16 cellular contexts compared by ENCODE assay signal in genomic region chr11:9399466-9399865, GRCh38. TPM values are rescaled to one million over a fixed set of nuclear protein-coding genes. Genes with fewer than 3 reads are reported as not detected.
DNase-seq lines count a peak whose midpoint lies in the region; ATAC-seq and TF ChIP-seq lines count a peak whose summit lies in the region.
"Had no signal": no experiment of that assay in that cellular context is flagged by ENCODE, and none has a peak within 500 bp of the region (broad histone marks: within the 10 kb centered on the region; RNA-seq: fewer than 3 reads in every experiment).

No MANE protein-coding gene starts in this region.

- no peak for TF ChIP-seq CTCF in SK-N-SH (IDR thresholded peaks at IDR 0.05)
- no peak for TF ChIP-seq CTCF in HEK293 (tag by site-specific recombination; IDR thresholded peaks at IDR 0.05)
- no peak for TF ChIP-seq CTCF in osteoblast (IDR thresholded peaks at IDR 0.05; ENCODE audit: extremely low read depth, low read depth, low read length)

- no peak overlapping the region for H2AFZ ChIP-seq in SK-N-SH (ENCODE audit: low read depth)
- no peak overlapping the region for H2AFZ ChIP-seq in osteoblast (ENCODE audit: low read length)

- peaks cover 3 to 41% of the 10 kb centered on the region in 2 experiments for H3K36me3 ChIP-seq in SK-N-SH (replicated peaks in 1 of 2; ENCODE audit: control insufficient read depth in 1 of 2, insufficient read depth in 2 of 2, low read length in 1 of 2)
- peaks cover under 1 to 19% of the 10 kb centered on the region in 2 experiments; a peak in 2 of 3 replicates for H3K36me3 ChIP-seq in HEK293 (ENCODE audit: control insufficient read depth in 2 of 2, insufficient read depth in 1 of 2, low read length in 2 of 2)
- H3K36me3 ChIP-seq in osteoblast (ENCODE audit: insufficient read depth, low read length), result no peaks in the 10 kb centered on the region
- H3K36me3 ChIP-seq: prostate gland had no signal

- peaks cover 100% of the 10 kb centered on the region for H3K79me2 ChIP-seq in SK-N-SH (ENCODE audit: insufficient read depth)
- peaks cover 97% of the 10 kb centered on the region for H3K79me2 ChIP-seq in osteoblast (ENCODE audit: insufficient read depth, low read length)

- H4K20me1 ChIP-seq in SK-N-SH (ENCODE audit: insufficient read depth), result peaks cover 90% of the 10 kb centered on the region
- peaks cover 50% of the 10 kb centered on the region for H4K20me1 ChIP-seq in osteoblast (ENCODE audit: insufficient read depth, low read length)

- H3K4me3 ChIP-seq in SK-N-SH (ENCODE audit: low read depth in 2 of 2, low read length in 1 of 2) (no peak overlapping the region), HEK293 (ENCODE audit: low read depth, low read length) (no peak overlapping the region), osteoblast (ENCODE audit: insufficient read depth, low read length) (no peak overlapping the region)
- H3K4me3 ChIP-seq: prostate gland, spleen had no signal

- TF ChIP-seq EP300 in SK-N-SH (IDR thresholded peaks at IDR 0.05; ENCODE audit: borderline replicate concordance in 1 of 2, low read depth in 1 of 2, low read length in 1 of 2), result no peak

- H3K4me2 ChIP-seq in SK-N-SH (peak overlapping the region; percentile 30; the same call in 1 of the 2 replicates), osteoblast (ENCODE audit: insufficient read depth, low read length) (peak overlapping the region; percentile 2)

- H3K9me2 ChIP-seq in SK-N-SH, result no peaks in the 10 kb centered on the region

- intact Hi-C loops in head of caudate nucleus (cut with DNase I), result no loop called here

- no peak for ATAC-seq in SK-N-SH treated with all-trans-retinoic acid at 6 μM for 48 hours
- ATAC-seq in esophagus mucosa, result no peak
- no peak for ATAC-seq in GM21447 (IDR thresholded peaks at IDR 0.05; ENCODE audit: unreplicated experiment)
- ATAC-seq: natural killer cell had no signal

- H3K27me3 ChIP-seq in SK-N-SH (ENCODE audit: insufficient read depth) (no peaks in the 10 kb centered on the region), osteoblast (ENCODE audit: insufficient read depth, low read length) (no peaks in the 10 kb centered on the region)
- H3K27me3 ChIP-seq: spleen had no signal

- CTCF ChIA-PET in SK-N-SH (lab: Yijun Ruan, JAX) (no interaction called here), HEK293 (lab: Yijun Ruan, JAX) (no interaction called here)

- no peaks in the 10 kb centered on the region for H3K9me3 ChIP-seq in SK-N-SH
- no peaks in the 10 kb centered on the region for H3K9me3 ChIP-seq in HEK293 (ENCODE audit: control insufficient read depth, insufficient read depth, low read depth, low read length)
- H3K9me3 ChIP-seq in osteoblast (ENCODE audit: low read depth, low read length), result no peaks in the 10 kb centered on the region
- H3K9me3 ChIP-seq: prostate gland, spleen had no signal

- H3F3A ChIP-seq in SK-N-SH (replicated peaks; ENCODE audit: insufficient read depth), result peaks cover 25% of the 10 kb centered on the region

- no peak for DNase-seq in SK-N-SH
- DNase-seq in astrocyte of the hippocampus (ENCODE audit: low read depth, low spot score), result peak; percentile 8
- DNase-seq in osteoblast (ENCODE audit: insufficient read length, low spot score, missing footprints), result peak; percentile 65
- no peak for DNase-seq in head of caudate nucleus
- DNase-seq: activated naive CD4-positive, alpha-beta T cell; immature natural killer cell; natural killer cell; NCI-H1694 treated with DMSO at 0.1 percent for 48 hours; NCI-H446; spleen had no signal

- POLR2A ChIA-PET in SK-N-SH (lab: Yijun Ruan, JAX) (no interaction called here), HEK293 (lab: Yijun Ruan, JAX) (no interaction called here)

- peak overlapping the region in 1 of 2 experiments; percentile 57; a peak in 2 of 4 replicates for H3K27ac ChIP-seq in SK-N-SH (ENCODE audit: low read depth in 2 of 2, low read length in 1 of 2)
- no peak overlapping the region for H3K27ac ChIP-seq in HEK293 (ENCODE audit: extremely low read depth, low read depth, low read length)
- peak overlapping the region; percentile 60 for H3K27ac ChIP-seq in osteoblast (ENCODE audit: low read depth, low read length)
- H3K27ac ChIP-seq: 22Rv1, prostate gland, spleen had no signal

- H3K9ac ChIP-seq in SK-N-SH, result no peak overlapping the region

- no peak for TF ChIP-seq RAD21 in SK-N-SH (IDR thresholded peaks at IDR 0.05; ENCODE audit: low read length)

- H3K4me1 ChIP-seq in SK-N-SH (ENCODE audit: control insufficient read depth in 1 of 2, insufficient read depth in 2 of 2, low read depth in 1 of 2, low read length in 1 of 2) (peaks cover 0 to 5% of the 10 kb centered on the region in 2 experiments; a peak in 2 of 4 replicates), HEK293 (ENCODE audit: control insufficient read depth, insufficient read depth, low read length) (peaks cover 2% of the 10 kb centered on the region; the same call in 1 of the 2 replicates), osteoblast (ENCODE audit: insufficient read depth, low read length) (peaks cover 17% of the 10 kb centered on the region)
- H3K4me1 ChIP-seq: prostate gland had no signal

TF ChIP-seq in SK-N-SH, 30 proteins besides CTCF, POLR2A, EP300 and RAD21:
- no peak for TF ChIP-seq FOXJ3 (CRISPR knock-in tag; IDR thresholded peaks at IDR 0.05)
- no peak for TF ChIP-seq TCF12 (IDR thresholded peaks at IDR 0.05)

TF ChIP-seq in SK-N-SH treated with all-trans-retinoic acid at 6 μM for 48 hours, 23 proteins besides CTCF, POLR2A, EP300 and RAD21:
- TF ChIP-seq ZFP3 (CRISPR knock-in tag; IDR thresholded peaks at IDR 0.05) (no peak), ZNF70 (CRISPR knock-in tag; IDR thresholded peaks at IDR 0.05) (no peak), ZNF8 (CRISPR knock-in tag; IDR thresholded peaks at IDR 0.05) (no peak), TCF4 (CRISPR knock-in tag; IDR thresholded peaks at IDR 0.05; ENCODE audit: borderline replicate concordance) (no peak)

TF ChIP-seq in HEK293, 187 proteins besides CTCF, POLR2A, EP300 and RAD21:
- TF ChIP-seq ZBTB17 (tag by site-specific recombination; IDR thresholded peaks at IDR 0.05), result 0 out of 2 replicates have a peak, but pooled peaks have one; percentile 28
- TF ChIP-seq ZNF555 (tag by site-specific recombination; conservative IDR thresholded peaks at IDR 0.05), result no peak

RNA-seq across cellular contexts. Expression of gene IPO7, which starts 15.0 kb away (rescaled TPM):
- polyA plus RNA-seq in SK-N-SH (2012; rRNA removed), result 25.4 and 34.8 TPM in 2 replicates
- polyA plus RNA-seq in SK-N-SH (2012; cell fraction: cytosol; rRNA removed), result 43.0 and 46.0 TPM in 2 replicates
- 11.3 and 27.1 TPM in 2 replicates for polyA plus RNA-seq in SK-N-SH (2012; cell fraction: nucleus; rRNA removed)
- total RNA-seq in osteoblast, result 155 and 174 TPM in 2 replicates
- 72.1 TPM for total RNA-seq in esophagus mucosa

Comparison
In these comparisons a context has a peak if more than half of its experiments do, and no peak if none do; other contexts are left out.
1. DNase-seq: peak in astrocyte of the hippocampus (single experiment) and osteoblast (single experiment); none in SK-N-SH (single experiment) and head of caudate nucleus (0 of 42).